Comparison of ENCODE assay signal across 11 cellular contexts in genomic region chr17:58615768-58616659, GRCh38.
DNase-seq lines count a peak whose midpoint lies in the region; ATAC-seq and TF ChIP-seq lines count a peak whose summit lies in the region.
"Had no signal": no experiment of that assay in that cellular context is flagged by ENCODE, and none has a peak within 500 bp of the region (broad histone marks: within the 10 kb centered on the region; RNA-seq: fewer than 3 reads in every experiment).

No MANE protein-coding gene starts in this region.

- H3K36me3 ChIP-seq in psoas muscle (ENCODE audit: insufficient read depth in 1 of 2, low read depth in 1 of 2) = no peaks in the 10 kb centered on the region

- H3K9me3 ChIP-seq in psoas muscle = no peaks in the 10 kb centered on the region

- intact Hi-C loops in psoas muscle (cut with DNase I) = no loop called here

- TF ChIP-seq CTCF in psoas muscle (IDR thresholded peaks at IDR 0.05) = no peak

- no peak overlapping the region for H3K27ac ChIP-seq in psoas muscle
- H3K27ac ChIP-seq: C4-2B had no signal

- H3K4me3 ChIP-seq in psoas muscle = no peak overlapping the region

- no peaks in the 10 kb centered on the region for H3K27me3 ChIP-seq in psoas muscle (ENCODE audit: insufficient read depth in 3 of 3, low read length in 2 of 3)

- 76 to 79% (median 79%) methylated on average over 5 of the region's 5 CpGs for WGBS in psoas muscle, 3 donors

- no peaks in the 10 kb centered on the region for H3K4me1 ChIP-seq in psoas muscle

- ATAC-seq in GM19023 (IDR thresholded peaks at IDR 0.05; ENCODE audit: unreplicated experiment) (peak; percentile 58), HG02852 (IDR thresholded peaks at IDR 0.05; ENCODE audit: unreplicated experiment) (peak; percentile 55), psoas muscle (no peak), HG03039 (IDR thresholded peaks at IDR 0.05; ENCODE audit: unreplicated experiment) (no peak)

- DNase-seq in Daoy (ENCODE audit: low read depth) (peak; percentile 4), MV-4-11 (lab: John Stamatoyannopoulos, UW) (peak; percentile 5), NCI-H510A treated with DMSO at 0.1 percent for 48 hours (lab: John Stamatoyannopoulos, UW) (no peak), activated gamma-delta T cell (lab: John Stamatoyannopoulos, UW) (no peak), psoas muscle (no peak)
- DNase-seq: activated CD4-positive, alpha-beta T cell treated with anti-CD3 and anti-CD28 coated beads for 4 hours; mesenchymal stem cell had no signal

Comparison
In these comparisons a context has a peak if more than half of its experiments do, and no peak if none do; other contexts are left out.
1. DNase-seq: peak in Daoy (single experiment) and MV-4-11 (single experiment); none in NCI-H510A treated with DMSO at 0.1 percent for 48 hours (single experiment), activated gamma-delta T cell (single experiment) and psoas muscle (0 of 2).
2. ATAC-seq: peak in GM19023 (single experiment) and HG02852 (single experiment); none in psoas muscle (0 of 4) and HG03039 (single experiment).